In genomic region chr4:174528226-174528625, GRCh38 we compare ENCODE assay signal across 1 cellular context.
TF ChIP-seq lines count a peak whose summit lies in the region.

No MANE protein-coding gene starts in this region.

TF ChIP-seq in Ishikawa, 13 proteins besides CTCF, POLR2A, EP300 and RAD21 (continued from another document):
- no peak for TF ChIP-seq REST (IDR thresholded peaks at IDR 0.05; ENCODE audit: low read depth)
- TF ChIP-seq, protein P1, sequence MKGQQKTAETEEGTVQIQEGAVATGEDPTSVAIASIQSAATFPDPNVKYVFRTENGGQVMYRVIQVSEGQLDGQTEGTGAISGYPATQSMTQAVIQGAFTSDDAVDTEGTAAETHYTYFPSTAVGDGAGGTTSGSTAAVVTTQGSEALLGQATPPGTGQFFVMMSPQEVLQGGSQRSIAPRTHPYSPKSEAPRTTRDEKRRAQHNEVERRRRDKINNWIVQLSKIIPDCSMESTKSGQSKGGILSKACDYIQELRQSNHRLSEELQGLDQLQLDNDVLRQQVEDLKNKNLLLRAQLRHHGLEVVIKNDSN (IDR thresholded peaks at IDR 0.05): no peak
